ENCODE assay signal across 1 cellular context in the genomic region with DNA sequence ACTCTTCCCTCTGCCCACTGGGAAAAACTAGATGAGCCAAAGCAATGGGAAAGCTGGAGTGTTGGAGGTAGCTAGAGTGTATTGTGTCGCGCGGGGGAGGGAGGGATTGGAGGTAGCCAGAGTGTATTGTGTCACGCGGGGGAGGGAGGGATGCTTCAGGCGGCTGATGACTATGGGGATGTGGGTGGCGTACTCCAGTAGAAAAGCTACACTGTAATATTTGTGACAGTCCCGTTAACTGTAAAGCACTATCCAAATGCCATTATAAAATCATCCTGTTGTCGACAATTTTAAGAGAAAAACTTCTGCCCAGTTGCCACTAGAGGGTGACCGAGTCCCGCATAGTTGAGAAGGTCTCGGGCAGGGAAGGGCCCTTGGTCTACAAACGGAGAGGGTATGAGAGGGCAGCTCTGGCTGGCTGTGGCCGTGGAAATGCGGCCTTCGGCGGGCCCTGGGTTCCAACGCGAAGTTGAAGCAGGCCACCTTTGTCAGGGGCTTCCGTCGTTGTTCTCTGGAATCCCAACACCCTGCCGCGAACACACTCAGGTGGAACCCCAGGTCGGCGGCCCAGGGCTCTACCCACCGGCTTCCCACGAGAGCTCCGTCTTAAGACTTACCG.
TF ChIP-seq lines count a peak whose summit lies in the region.

No MANE protein-coding gene starts in this region.

TF ChIP-seq in HepG2, 621 proteins besides CTCF, POLR2A, EP300 and RAD21 (continued from another document and continues in another):
- TF ChIP-seq, protein P1, sequence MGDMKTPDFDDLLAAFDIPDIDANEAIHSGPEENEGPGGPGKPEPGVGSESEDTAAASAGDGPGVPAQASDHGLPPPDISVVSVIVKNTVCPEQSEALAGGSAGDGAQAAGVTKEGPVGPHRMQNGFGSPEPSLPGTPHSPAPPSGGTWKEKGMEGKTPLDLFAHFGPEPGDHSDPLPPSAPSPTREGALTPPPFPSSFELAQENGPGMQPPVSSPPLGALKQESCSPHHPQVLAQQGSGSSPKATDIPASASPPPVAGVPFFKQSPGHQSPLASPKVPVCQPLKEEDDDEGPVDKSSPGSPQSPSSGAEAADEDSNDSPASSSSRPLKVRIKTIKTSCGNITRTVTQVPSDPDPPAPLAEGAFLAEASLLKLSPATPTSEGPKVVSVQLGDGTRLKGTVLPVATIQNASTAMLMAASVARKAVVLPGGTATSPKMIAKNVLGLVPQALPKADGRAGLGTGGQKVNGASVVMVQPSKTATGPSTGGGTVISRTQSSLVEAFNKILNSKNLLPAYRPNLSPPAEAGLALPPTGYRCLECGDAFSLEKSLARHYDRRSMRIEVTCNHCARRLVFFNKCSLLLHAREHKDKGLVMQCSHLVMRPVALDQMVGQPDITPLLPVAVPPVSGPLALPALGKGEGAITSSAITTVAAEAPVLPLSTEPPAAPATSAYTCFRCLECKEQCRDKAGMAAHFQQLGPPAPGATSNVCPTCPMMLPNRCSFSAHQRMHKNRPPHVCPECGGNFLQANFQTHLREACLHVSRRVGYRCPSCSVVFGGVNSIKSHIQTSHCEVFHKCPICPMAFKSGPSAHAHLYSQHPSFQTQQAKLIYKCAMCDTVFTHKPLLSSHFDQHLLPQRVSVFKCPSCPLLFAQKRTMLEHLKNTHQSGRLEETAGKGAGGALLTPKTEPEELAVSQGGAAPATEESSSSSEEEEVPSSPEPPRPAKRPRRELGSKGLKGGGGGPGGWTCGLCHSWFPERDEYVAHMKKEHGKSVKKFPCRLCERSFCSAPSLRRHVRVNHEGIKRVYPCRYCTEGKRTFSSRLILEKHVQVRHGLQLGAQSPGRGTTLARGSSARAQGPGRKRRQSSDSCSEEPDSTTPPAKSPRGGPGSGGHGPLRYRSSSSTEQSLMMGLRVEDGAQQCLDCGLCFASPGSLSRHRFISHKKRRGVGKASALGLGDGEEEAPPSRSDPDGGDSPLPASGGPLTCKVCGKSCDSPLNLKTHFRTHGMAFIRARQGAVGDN (CRISPR knock-in tag; IDR thresholded peaks at IDR 0.05) = peak; percentile 34; the same call in 1 of the 2 replicates
- TF ChIP-seq NFYB (CRISPR knock-in tag; IDR thresholded peaks at IDR 0.05) = no peak
- no peak for TF ChIP-seq BHLHE40 (IDR thresholded peaks at IDR 0.05; ENCODE audit: low read length)
- TF ChIP-seq ZNF761 (CRISPR knock-in tag; conservative IDR thresholded peaks at IDR 0.05) = no peak
- 0 out of 2 replicates have a peak, but pooled peaks have one; percentile 33 for TF ChIP-seq HOXA5 (CRISPR knock-in tag; IDR thresholded peaks at IDR 0.05)
- TF ChIP-seq ZNF501 (CRISPR knock-in tag; IDR thresholded peaks at IDR 0.05) = 0 out of 2 replicates have a peak, but pooled peaks have one; percentile 34
- TF ChIP-seq IRF2 (CRISPR knock-in tag; IDR thresholded peaks at IDR 0.05) = 0 out of 2 replicates have a peak, but pooled peaks have one; percentile 33
- TF ChIP-seq ZNF253 (CRISPR knock-in tag; IDR thresholded peaks at IDR 0.05; ENCODE audit: borderline replicate concordance) = no peak
- no peak for TF ChIP-seq CSRNP1 (CRISPR knock-in tag; IDR thresholded peaks at IDR 0.05)
- TF ChIP-seq MIXL1 (CRISPR knock-in tag; IDR thresholded peaks at IDR 0.05) = no peak
- TF ChIP-seq UBTF (CRISPR knock-in tag; IDR thresholded peaks at IDR 0.05) = peak; percentile 67
- TF ChIP-seq ATRX (CRISPR knock-in tag; IDR thresholded peaks at IDR 0.05; ENCODE audit: borderline replicate concordance) = no peak
- TF ChIP-seq HNRNPL (IDR thresholded peaks at IDR 0.05; ENCODE audit: low read depth, low read length) = peak; percentile 24; the same call in 1 of the 2 replicates
- TF ChIP-seq NR1H2 (CRISPR knock-in tag; IDR thresholded peaks at IDR 0.05; ENCODE audit: borderline replicate concordance, low read depth) = no peak
- TF ChIP-seq, protein P2, sequence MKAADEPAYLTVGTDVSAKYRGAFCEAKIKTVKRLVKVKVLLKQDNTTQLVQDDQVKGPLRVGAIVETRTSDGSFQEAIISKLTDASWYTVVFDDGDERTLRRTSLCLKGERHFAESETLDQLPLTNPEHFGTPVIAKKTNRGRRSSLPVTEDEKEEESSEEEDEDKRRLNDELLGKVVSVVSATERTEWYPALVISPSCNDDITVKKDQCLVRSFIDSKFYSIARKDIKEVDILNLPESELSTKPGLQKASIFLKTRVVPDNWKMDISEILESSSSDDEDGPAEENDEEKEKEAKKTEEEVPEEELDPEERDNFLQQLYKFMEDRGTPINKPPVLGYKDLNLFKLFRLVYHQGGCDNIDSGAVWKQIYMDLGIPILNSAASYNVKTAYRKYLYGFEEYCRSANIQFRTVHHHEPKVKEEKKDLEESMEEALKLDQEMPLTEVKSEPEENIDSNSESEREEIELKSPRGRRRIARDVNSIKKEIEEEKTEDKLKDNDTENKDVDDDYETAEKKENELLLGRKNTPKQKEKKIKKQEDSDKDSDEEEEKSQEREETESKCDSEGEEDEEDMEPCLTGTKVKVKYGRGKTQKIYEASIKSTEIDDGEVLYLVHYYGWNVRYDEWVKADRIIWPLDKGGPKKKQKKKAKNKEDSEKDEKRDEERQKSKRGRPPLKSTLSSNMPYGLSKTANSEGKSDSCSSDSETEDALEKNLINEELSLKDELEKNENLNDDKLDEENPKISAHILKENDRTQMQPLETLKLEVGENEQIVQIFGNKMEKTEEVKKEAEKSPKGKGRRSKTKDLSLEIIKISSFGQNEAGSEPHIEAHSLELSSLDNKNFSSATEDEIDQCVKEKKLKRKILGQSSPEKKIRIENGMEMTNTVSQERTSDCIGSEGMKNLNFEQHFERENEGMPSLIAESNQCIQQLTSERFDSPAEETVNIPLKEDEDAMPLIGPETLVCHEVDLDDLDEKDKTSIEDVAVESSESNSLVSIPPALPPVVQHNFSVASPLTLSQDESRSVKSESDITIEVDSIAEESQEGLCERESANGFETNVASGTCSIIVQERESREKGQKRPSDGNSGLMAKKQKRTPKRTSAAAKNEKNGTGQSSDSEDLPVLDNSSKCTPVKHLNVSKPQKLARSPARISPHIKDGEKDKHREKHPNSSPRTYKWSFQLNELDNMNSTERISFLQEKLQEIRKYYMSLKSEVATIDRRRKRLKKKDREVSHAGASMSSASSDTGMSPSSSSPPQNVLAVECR (CRISPR knock-in tag; IDR thresholded peaks at IDR 0.05; ENCODE audit: borderline replicate concordance) = 0 out of 2 replicates have a peak, but pooled peaks have one; percentile 27
- TF ChIP-seq NKX3-1 (CRISPR knock-in tag; IDR thresholded peaks at IDR 0.05) = no peak
- TF ChIP-seq ZBTB7B (CRISPR knock-in tag; IDR thresholded peaks at IDR 0.05) = 0 out of 2 replicates have a peak, but pooled peaks have one; percentile 25
- 0 out of 2 replicates have a peak, but pooled peaks have one; percentile 9 for TF ChIP-seq ZBTB33 (CRISPR knock-in tag; IDR thresholded peaks at IDR 0.05)
- TF ChIP-seq ASH2L (IDR thresholded peaks at IDR 0.05; ENCODE audit: insufficient read length, low read depth, low read length) = no peak
- TF ChIP-seq STAG1 (CRISPR knock-in tag; IDR thresholded peaks at IDR 0.05) = peak; percentile 90
- 0 out of 2 replicates have a peak, but pooled peaks have one; percentile 32 for TF ChIP-seq ZNF614 (CRISPR knock-in tag; IDR thresholded peaks at IDR 0.05; ENCODE audit: borderline replicate concordance)
- no peak for TF ChIP-seq ZNF20 (CRISPR knock-in tag; IDR thresholded peaks at IDR 0.05)
- no peak for TF ChIP-seq MAZ (IDR thresholded peaks at IDR 0.05; ENCODE audit: borderline replicate concordance, low read depth, low read length)
- 0 out of 2 replicates have a peak, but pooled peaks have one; percentile 36 for TF ChIP-seq MAZ (CRISPR knock-in tag; IDR thresholded peaks at IDR 0.05; ENCODE audit: low read depth)
- peak; percentile 37 for TF ChIP-seq TEAD3 (CRISPR knock-in tag; optimal IDR thresholded peaks at IDR 0.05; ENCODE audit: borderline replicate concordance)
- TF ChIP-seq ZNF124 (CRISPR knock-in tag; IDR thresholded peaks at IDR 0.05) = no peak
- no peak for TF ChIP-seq ZNF383 (CRISPR knock-in tag; IDR thresholded peaks at IDR 0.05; ENCODE audit: borderline replicate concordance)
- no peak for TF ChIP-seq SP5 (CRISPR knock-in tag; IDR thresholded peaks at IDR 0.05; ENCODE audit: borderline replicate concordance, low read depth)
- TF ChIP-seq HMGXB4 (CRISPR knock-in tag; IDR thresholded peaks at IDR 0.05; ENCODE audit: borderline replicate concordance in 1 of 2, low read depth in 1 of 2) = peak; percentile 37 to 50; a peak in 1 of 4 replicates
- TF ChIP-seq XRCC5 (optimal IDR thresholded peaks at IDR 0.05; ENCODE audit: low read length) = peak; percentile 81
- no peak for TF ChIP-seq CBX2 (IDR thresholded peaks at IDR 0.05; ENCODE audit: low read depth, low read length)
- TF ChIP-seq CBX2 (CRISPR knock-in tag; IDR thresholded peaks at IDR 0.05; ENCODE audit: low read depth) = no peak
- TF ChIP-seq ZNF281 (CRISPR knock-in tag; IDR thresholded peaks at IDR 0.05; ENCODE audit: borderline replicate concordance) = no peak
- TF ChIP-seq ZFX (CRISPR knock-in tag; IDR thresholded peaks at IDR 0.05; ENCODE audit: low read depth) = peak; percentile 44
- no peak for TF ChIP-seq ZNF839 (CRISPR knock-in tag; IDR thresholded peaks at IDR 0.05; ENCODE audit: borderline replicate concordance)
